Comparison of ENCODE assay signal across 10 cellular contexts in genomic region chr6:190596-191395, GRCh38.
A peak's percentile ranks its signal among the peaks of the same experiment; 100 is the strongest.
DNase-seq lines count a peak whose midpoint lies in the region; ATAC-seq and TF ChIP-seq lines count a peak whose summit lies in the region.
"Had no signal": no experiment of that assay in that cellular context is flagged by ENCODE, and none has a peak within 500 bp of the region (broad histone marks: within the 10 kb centered on the region; RNA-seq: fewer than 3 reads in every experiment).

No MANE protein-coding gene starts in this region.

- H3K9me3 ChIP-seq in HCT116 (ENCODE audit: control insufficient read depth in 1 of 2, insufficient read depth in 1 of 2, low read depth in 1 of 2, low read length in 2 of 2): no peaks in the 10 kb centered on the region
- H3K9me3 ChIP-seq in naive thymus-derived CD4-positive, alpha-beta T cell (ENCODE audit: control insufficient read depth in 2 of 3, low read length in 3 of 3): no peaks in the 10 kb centered on the region
- H3K9me3 ChIP-seq in psoas muscle: no peaks in the 10 kb centered on the region

- H3K27me3 ChIP-seq in HCT116 (ENCODE audit: insufficient read depth, low read length) (no peaks in the 10 kb centered on the region), psoas muscle (ENCODE audit: insufficient read depth in 3 of 3, low read length in 2 of 3) (no peaks in the 10 kb centered on the region)
- H3K27me3 ChIP-seq in naive thymus-derived CD4-positive, alpha-beta T cell (ENCODE audit: control insufficient read depth in 2 of 2, insufficient read depth in 2 of 2, low read length in 2 of 2): no peaks in the 10 kb centered on the region

- peak; percentile 17 for DNase-seq in NCI-H748 (lab: John Stamatoyannopoulos, UW; ENCODE audit: unreplicated experiment)
- no peak for DNase-seq in NCI-H748 treated with DMSO at 0.1 percent for 48 hours (lab: John Stamatoyannopoulos, UW)
- DNase-seq in HCT116 (ENCODE audit: low read depth, low spot score): no peak
- DNase-seq in activated T-cell treated with anti-CD3 and anti-CD28 coated beads, Interleukin-2, amount 50 U/mL, for 48 hours: peak; percentile 38 to 43
- DNase-seq in naive thymus-derived CD4-positive, alpha-beta T cell: peak in 1 of 9 donors; percentile 5
- no peak for DNase-seq in NCI-H526 treated with DMSO at 0.1 percent for 48 hours (lab: John Stamatoyannopoulos, UW)
- DNase-seq in NOMO-1 treated with DMSO at 0.1 percent for 48 hours (lab: John Stamatoyannopoulos, UW; ENCODE audit: unreplicated experiment): no peak
- no peak for DNase-seq in psoas muscle
- DNase-seq: NCI-H1930, SW 1271 had no signal

- H3K9me3 Mint-ChIP-seq in naive thymus-derived CD4-positive, alpha-beta T cell: no peaks in the 10 kb centered on the region

- H3K27me3 Mint-ChIP-seq in naive thymus-derived CD4-positive, alpha-beta T cell: no peaks in the 10 kb centered on the region

- H4K20me1 ChIP-seq in HCT116 (ENCODE audit: insufficient read depth): no peaks in the 10 kb centered on the region

- 0 out of 2 replicates have a peak, but pooled peaks have one; percentile 9 for TF ChIP-seq RAD21 in HCT116 (IDR thresholded peaks at IDR 0.05; ENCODE audit: low read depth)

- H3K9ac ChIP-seq in HCT116 (ENCODE audit: low read length): no peak overlapping the region

- H3K4me3 Mint-ChIP-seq in naive thymus-derived CD4-positive, alpha-beta T cell: peak overlapping the region in 1 of 10 donors; percentile 13

- H3K27ac Mint-ChIP-seq in naive thymus-derived CD4-positive, alpha-beta T cell: peak overlapping the region in 5 of 9 donors; percentile 5 to 80 (median 39)

- H3K4me3 ChIP-seq in HCT116 (replicated peaks in 1 of 2; ENCODE audit: low read depth in 1 of 2, low read length in 2 of 2) (no peak overlapping the region), psoas muscle (no peak overlapping the region)
- H3K4me3 ChIP-seq in naive thymus-derived CD4-positive, alpha-beta T cell (ENCODE audit: low read length): no peak overlapping the region

- no peaks in the 10 kb centered on the region for H3K36me3 ChIP-seq in HCT116 (ENCODE audit: control insufficient read depth in 1 of 2, insufficient read depth in 2 of 2, low read length in 2 of 2)
- H3K36me3 ChIP-seq in naive thymus-derived CD4-positive, alpha-beta T cell (ENCODE audit: control insufficient read depth in 2 of 3, insufficient read depth in 3 of 3, low read length in 3 of 3): no peaks in the 10 kb centered on the region
- H3K36me3 ChIP-seq in psoas muscle (ENCODE audit: insufficient read depth in 1 of 2, low read depth in 1 of 2): no peaks in the 10 kb centered on the region

- intact Hi-C loops in HCT116 (cut with micrococcal nuclease) (no loop called here), psoas muscle (cut with DNase I) (no loop called here)
- intact Hi-C loops in naive thymus-derived CD4-positive, alpha-beta T cell (cut with micrococcal nuclease): loop anchor here (5.0 kb wide), 2 partner anchors 302 to 502 kb away; partner anchors contain the start of gene EXOC2 (in 1 of the 2)

- no peak overlapping the region for H3K4me2 ChIP-seq in HCT116 (ENCODE audit: low read length)

- no peaks in the 10 kb centered on the region for H3K4me1 ChIP-seq in HCT116 (ENCODE audit: control insufficient read depth in 1 of 2, insufficient read depth in 2 of 2, low read length in 2 of 2)
- peaks cover 30 to 43% of the 10 kb centered on the region in 2 donors for H3K4me1 ChIP-seq in naive thymus-derived CD4-positive, alpha-beta T cell (ENCODE audit: control insufficient read depth in 2 of 2, insufficient read depth in 2 of 2, low read length in 2 of 2)
- H3K4me1 ChIP-seq in psoas muscle: peaks cover 3% of the 10 kb centered on the region

- RAD21 ChIA-PET in HCT116 (lab: Charles Lee; ENCODE audit: low non-redundant PET in 1 of 2, low total read pairs in 2 of 2, uncharacterized antibody in 2 of 2, unreplicated experiment in 2 of 2): no interaction called here

- TF ChIP-seq CTCF in HCT116 (IDR thresholded peaks at IDR 0.05 in 2 of 3, conservative IDR thresholded peaks at IDR 0.05 in 1 of 3; ENCODE audit: borderline replicate concordance in 1 of 3, insufficient read depth in 1 of 3, low read depth in 2 of 3, low read length in 2 of 3) (peak in 1 of 3 experiments; percentile 15; a peak in 1 of 6 replicates), psoas muscle (IDR thresholded peaks at IDR 0.05) (no peak)

- 89 to 92% (median 90%) methylated on average over 11 of the region's 11 CpGs for WGBS in psoas muscle, 3 donors

- POLR2A ChIA-PET in HCT116 (lab: Charles Lee): no interaction called here
- POLR2A ChIA-PET in naive thymus-derived CD4-positive, alpha-beta T cell (lab: Charles Lee): interaction anchor here (1.0 kb wide), 1 partner anchor 96 kb away, joined by 3 read pairs; no protein-coding TSS in a partner anchor

- H3K4me1 Mint-ChIP-seq in naive thymus-derived CD4-positive, alpha-beta T cell: peaks cover 33 to 53% (median 49%) of the 10 kb centered on the region in 7 donors

- no peaks in the 10 kb centered on the region for H3K36me3 Mint-ChIP-seq in naive thymus-derived CD4-positive, alpha-beta T cell

- CTCF ChIA-PET in HCT116 (lab: Charles Lee): interaction anchor here (1.1 to 4.0 kb wide), 2 partner anchors 218 to 1190 kb away, joined by 3 to 35 read pairs; no protein-coding TSS in a partner anchor
- CTCF ChIA-PET in naive thymus-derived CD4-positive, alpha-beta T cell (lab: Charles Lee): interaction anchor here (2.9 kb wide), 1 partner anchor 402 kb away, joined by 11 read pairs; no protein-coding TSS in a partner anchor

- TF ChIP-seq POLR2A in HCT116 (IDR thresholded peaks at IDR 0.05; ENCODE audit: borderline replicate concordance, extremely low read depth, insufficient read depth, insufficient read length): no peak

- no peaks in the 10 kb centered on the region for H3K79me2 ChIP-seq in HCT116 (ENCODE audit: insufficient read depth, low read length)

- no peak overlapping the region for H3K27ac ChIP-seq in HCT116 (ENCODE audit: low read depth, low read length)
- H3K27ac ChIP-seq in naive thymus-derived CD4-positive, alpha-beta T cell (ENCODE audit: low read depth, low read length): no peak overlapping the region
- no peak overlapping the region for H3K27ac ChIP-seq in psoas muscle

- no peaks in the 10 kb centered on the region for H3K9me2 ChIP-seq in HCT116 (ENCODE audit: insufficient read depth)

- no peak overlapping the region for H2AFZ ChIP-seq in HCT116 (ENCODE audit: low read depth, low read length, poor library complexity, severe bottlenecking)

- BruUV-seq in HCT116 (replicated peaks; lab: Mats Ljungman, UMichigan): no TSS peak

- ATAC-seq in HCT116 (no peak), psoas muscle (no peak)
- no peak for ATAC-seq in naive thymus-derived CD4-positive, alpha-beta T cell

TF ChIP-seq in HCT116, 20 proteins besides CTCF, POLR2A, EP300 and RAD21:
- TF ChIP-seq SP1 (IDR thresholded peaks at IDR 0.05; ENCODE audit: low read depth): no peak
- no peak for TF ChIP-seq ELF1 (IDR thresholded peaks at IDR 0.05; ENCODE audit: borderline replicate concordance, low read depth)
- TF ChIP-seq EZH2phosphoT487 (IDR thresholded peaks at IDR 0.05; ENCODE audit: borderline replicate concordance): no peak
- no peak for TF ChIP-seq POLR2AphosphoS5 (IDR thresholded peaks at IDR 0.05; ENCODE audit: low read depth, low read length)
- TF ChIP-seq ZFX (IDR thresholded peaks at IDR 0.05): no peak
- TF ChIP-seq JUND (IDR thresholded peaks at IDR 0.05): no peak
- TF ChIP-seq TCF7L2 (IDR thresholded peaks at IDR 0.05; ENCODE audit: borderline replicate concordance, extremely low read depth, insufficient read depth, insufficient read length): no peak
- TF ChIP-seq SIN3A (IDR thresholded peaks at IDR 0.05; ENCODE audit: low read depth): no peak
- TF ChIP-seq, protein P1, sequence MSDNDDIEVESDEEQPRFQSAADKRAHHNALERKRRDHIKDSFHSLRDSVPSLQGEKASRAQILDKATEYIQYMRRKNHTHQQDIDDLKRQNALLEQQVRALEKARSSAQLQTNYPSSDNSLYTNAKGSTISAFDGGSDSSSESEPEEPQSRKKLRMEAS (IDR thresholded peaks at IDR 0.05): no peak
- no peak for TF ChIP-seq SRF (IDR thresholded peaks at IDR 0.05; ENCODE audit: low read depth)
- TF ChIP-seq ATF3 (IDR thresholded peaks at IDR 0.05): no peak
- TF ChIP-seq FOSL1 (IDR thresholded peaks at IDR 0.05; ENCODE audit: low read depth): no peak
- TF ChIP-seq EZH2 (IDR thresholded peaks at IDR 0.05): no peak
- no peak for TF ChIP-seq CBX3 (IDR thresholded peaks at IDR 0.05; ENCODE audit: low read depth)
- no peak for TF ChIP-seq EGR1 (IDR thresholded peaks at IDR 0.05; ENCODE audit: low read depth)
- TF ChIP-seq, protein P2, sequence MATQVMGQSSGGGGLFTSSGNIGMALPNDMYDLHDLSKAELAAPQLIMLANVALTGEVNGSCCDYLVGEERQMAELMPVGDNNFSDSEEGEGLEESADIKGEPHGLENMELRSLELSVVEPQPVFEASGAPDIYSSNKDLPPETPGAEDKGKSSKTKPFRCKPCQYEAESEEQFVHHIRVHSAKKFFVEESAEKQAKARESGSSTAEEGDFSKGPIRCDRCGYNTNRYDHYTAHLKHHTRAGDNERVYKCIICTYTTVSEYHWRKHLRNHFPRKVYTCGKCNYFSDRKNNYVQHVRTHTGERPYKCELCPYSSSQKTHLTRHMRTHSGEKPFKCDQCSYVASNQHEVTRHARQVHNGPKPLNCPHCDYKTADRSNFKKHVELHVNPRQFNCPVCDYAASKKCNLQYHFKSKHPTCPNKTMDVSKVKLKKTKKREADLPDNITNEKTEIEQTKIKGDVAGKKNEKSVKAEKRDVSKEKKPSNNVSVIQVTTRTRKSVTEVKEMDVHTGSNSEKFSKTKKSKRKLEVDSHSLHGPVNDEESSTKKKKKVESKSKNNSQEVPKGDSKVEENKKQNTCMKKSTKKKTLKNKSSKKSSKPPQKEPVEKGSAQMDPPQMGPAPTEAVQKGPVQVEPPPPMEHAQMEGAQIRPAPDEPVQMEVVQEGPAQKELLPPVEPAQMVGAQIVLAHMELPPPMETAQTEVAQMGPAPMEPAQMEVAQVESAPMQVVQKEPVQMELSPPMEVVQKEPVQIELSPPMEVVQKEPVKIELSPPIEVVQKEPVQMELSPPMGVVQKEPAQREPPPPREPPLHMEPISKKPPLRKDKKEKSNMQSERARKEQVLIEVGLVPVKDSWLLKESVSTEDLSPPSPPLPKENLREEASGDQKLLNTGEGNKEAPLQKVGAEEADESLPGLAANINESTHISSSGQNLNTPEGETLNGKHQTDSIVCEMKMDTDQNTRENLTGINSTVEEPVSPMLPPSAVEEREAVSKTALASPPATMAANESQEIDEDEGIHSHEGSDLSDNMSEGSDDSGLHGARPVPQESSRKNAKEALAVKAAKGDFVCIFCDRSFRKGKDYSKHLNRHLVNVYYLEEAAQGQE (IDR thresholded peaks at IDR 0.05; ENCODE audit: low read depth): no peak

Comparison
In these comparisons a context has a peak if more than half of its experiments do, and no peak if none do; other contexts are left out.
1. DNase-seq: peak in NCI-H748 (single experiment) and activated T-cell treated with anti-CD3 and anti-CD28 coated beads, Interleukin-2, amount 50 U/mL, for 48 hours (2 of 2); none in NCI-H748 treated with DMSO at 0.1 percent for 48 hours (single experiment), HCT116 (single experiment), NCI-H526 treated with DMSO at 0.1 percent for 48 hours (single experiment), NOMO-1 treated with DMSO at 0.1 percent for 48 hours (single experiment) and psoas muscle (0 of 2).
2. intact Hi-C loops: an anchor here in naive thymus-derived CD4-positive, alpha-beta T cell (5.0 kb wide); none called in HCT116 and psoas muscle.